Comparison of ENCODE assay signal across 2 cellular contexts in the genomic region with DNA sequence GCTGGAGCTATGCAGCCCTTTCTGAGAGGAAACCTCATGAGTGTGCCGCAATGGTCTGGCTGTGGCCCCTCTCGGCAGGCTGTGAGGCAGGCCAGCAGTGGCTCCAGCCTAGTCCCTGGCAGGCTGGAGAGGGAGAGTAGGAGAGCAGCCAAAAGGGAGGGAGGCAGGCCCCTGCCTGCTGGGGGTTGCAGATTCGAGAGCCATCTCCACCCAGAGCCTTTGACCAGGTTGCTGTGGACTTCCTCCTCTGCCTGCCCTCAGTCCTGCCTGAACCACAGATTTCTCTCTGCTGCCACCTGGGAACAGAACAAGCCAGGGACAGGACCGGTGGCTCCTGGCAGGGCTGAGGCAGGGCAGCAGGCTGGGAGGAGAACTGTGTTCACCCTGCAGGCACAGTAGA.
A peak's percentile ranks its signal among the peaks of the same experiment; 100 is the strongest.
TF ChIP-seq lines count a peak whose summit lies in the region.

No MANE protein-coding gene starts in this region.

TF ChIP-seq in HEK293, 187 proteins besides CTCF, POLR2A, EP300 and RAD21:
- 0 out of 2 replicates have a peak, but pooled peaks have one; percentile 25 for TF ChIP-seq ZNF600 (tag by site-specific recombination; IDR thresholded peaks at IDR 0.05)
- TF ChIP-seq ZNF791 (tag by site-specific recombination; IDR thresholded peaks at IDR 0.05) = no peak

TF ChIP-seq in H1, 55 proteins besides CTCF, POLR2A, EP300 and RAD21:
- TF ChIP-seq KDM4A (IDR thresholded peaks at IDR 0.05; ENCODE audit: low read depth, low read length, severe bottlenecking) (no peak), GABPA (IDR thresholded peaks at IDR 0.05; ENCODE audit: borderline replicate concordance, insufficient read depth, low read length) (no peak), NANOG (IDR thresholded peaks at IDR 0.05; ENCODE audit: insufficient read depth, low read depth, low read length, poor library complexity, severe bottlenecking) (no peak), TAF7 (optimal IDR thresholded peaks at IDR 0.05; ENCODE audit: borderline replicate concordance, low read depth, low read length) (no peak), CHD2 (IDR thresholded peaks at IDR 0.05; ENCODE audit: low read length) (no peak), SP2 (IDR thresholded peaks at IDR 0.05; ENCODE audit: low read length) (no peak), TEAD4 (IDR thresholded peaks at IDR 0.05; ENCODE audit: low read depth, low read length) (no peak), BCL11A (IDR thresholded peaks at IDR 0.05; ENCODE audit: low read depth in 2 of 2, low read length in 2 of 2) (no peak), RNF2 (IDR thresholded peaks at IDR 0.05; ENCODE audit: borderline replicate concordance, low read depth, low read length, missing control alignments, poor library complexity, severe bottlenecking) (no peak), RBBP5 (IDR thresholded peaks at IDR 0.05; ENCODE audit: borderline replicate concordance, low read depth, low read length) (no peak), RFX5 (IDR thresholded peaks at IDR 0.05; ENCODE audit: borderline replicate concordance, low read depth, low read length) (no peak), CBX5 (IDR thresholded peaks at IDR 0.05; ENCODE audit: low read depth, low read length) (no peak), CEBPB (IDR thresholded peaks at IDR 0.05; ENCODE audit: low read depth, low read length) (no peak), USF2 (IDR thresholded peaks at IDR 0.05; ENCODE audit: low read length) (no peak), SP1 (IDR thresholded peaks at IDR 0.05; ENCODE audit: low read depth, low read length) (no peak)
TF ChIP-seq in H1: peak in this region for 0.
